In genomic region chr3:140579260-140579659, GRCh38 we compare ENCODE assay signal across 1 cellular context.
TF ChIP-seq lines count a peak whose summit lies in the region.

No MANE protein-coding gene starts in this region.

TF ChIP-seq in HCT116, 20 proteins besides CTCF, POLR2A, EP300 and RAD21 (continued from another document):
- TF ChIP-seq REST (IDR thresholded peaks at IDR 0.05; ENCODE audit: low read depth): no peak
- no peak for TF ChIP-seq FOSL1 (IDR thresholded peaks at IDR 0.05; ENCODE audit: low read depth)
- no peak for TF ChIP-seq TCF7L2 (IDR thresholded peaks at IDR 0.05; ENCODE audit: borderline replicate concordance, extremely low read depth, insufficient read depth, insufficient read length)
- no peak for TF ChIP-seq ZFX (IDR thresholded peaks at IDR 0.05)
- TF ChIP-seq EZH2 (IDR thresholded peaks at IDR 0.05): no peak
- TF ChIP-seq SP1 (IDR thresholded peaks at IDR 0.05; ENCODE audit: low read depth): no peak
- TF ChIP-seq ELF1 (IDR thresholded peaks at IDR 0.05; ENCODE audit: borderline replicate concordance, low read depth): no peak
